Comparison of ENCODE assay signal across 8 cellular contexts in the genomic region with DNA sequence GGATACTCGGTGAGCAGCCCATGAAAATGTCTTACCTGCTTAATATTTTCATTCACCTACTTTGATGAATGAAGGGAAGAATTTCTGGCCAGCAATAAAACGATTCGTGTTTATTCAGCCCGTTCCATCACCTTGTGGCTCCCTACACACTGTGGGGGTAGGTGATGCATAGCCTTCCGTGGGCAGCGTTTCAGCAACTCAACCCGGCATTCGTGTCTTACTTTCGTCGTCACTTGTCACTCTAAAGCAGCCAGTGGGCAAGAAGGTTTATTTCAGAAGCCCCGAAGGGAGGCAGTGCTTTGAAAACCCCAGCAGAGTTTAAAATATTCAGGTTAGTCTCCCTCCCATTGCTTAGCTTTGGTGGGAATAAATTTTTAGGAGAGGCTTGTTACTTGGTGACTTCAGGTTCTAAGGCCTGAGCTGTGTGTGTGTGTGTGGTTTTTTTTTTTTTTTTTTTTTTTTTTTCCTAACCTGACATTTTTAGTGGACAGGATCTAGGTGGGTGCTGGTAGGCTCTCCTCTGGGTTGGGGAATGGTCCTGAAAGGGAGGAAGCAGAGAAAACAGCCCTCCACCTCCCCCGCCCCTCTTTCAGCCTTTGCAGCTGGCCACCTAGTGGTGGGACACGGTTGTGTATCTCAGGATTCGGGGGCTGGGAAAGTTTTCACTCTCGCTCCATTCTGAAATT. TPM values are rescaled to one million over a fixed set of nuclear protein-coding genes. Genes with fewer than 3 reads are reported as not detected.
DNase-seq lines count a peak whose midpoint lies in the region; ATAC-seq and TF ChIP-seq lines count a peak whose summit lies in the region.

No MANE protein-coding gene starts in this region.

- H3K9me3 Mint-ChIP-seq in CD4-positive, alpha-beta memory T cell = no peaks in the 10 kb centered on the region

- POLR2A ChIA-PET in CD4-positive, alpha-beta memory T cell (lab: Charles Lee; ENCODE audit: partially characterized antibody) = interaction anchor here (0.7 to 7.0 kb wide), 11 partner anchors 9 to 664 kb away, joined by 3 to 101 read pairs (median 3); a partner anchor contains a TSS

- no peaks in the 10 kb centered on the region for H3K36me3 ChIP-seq in CD4-positive, alpha-beta memory T cell (ENCODE audit: insufficient read depth, low read length)
- H3K36me3 ChIP-seq in HUES6 (ENCODE audit: control insufficient read depth, insufficient read depth, low read length) (no peaks in the 10 kb centered on the region), brain microvascular endothelial cell (replicated peaks) (no peaks in the 10 kb centered on the region), skeletal muscle satellite cell (ENCODE audit: insufficient read depth, low read length) (no peaks in the 10 kb centered on the region)

- H3K4me3 ChIP-seq in CD4-positive, alpha-beta memory T cell (ENCODE audit: low read length in 2 of 2) = peak overlapping the region; percentile 37 to 84
- H3K4me3 ChIP-seq in HUES6 (ENCODE audit: low read depth, low read length) (peak overlapping the region; percentile 71), brain microvascular endothelial cell (ENCODE audit: low read depth, low read length) (peak overlapping the region; percentile 86), iPS-18c (ENCODE audit: insufficient read depth, low read depth, low read length) (0 out of 2 replicates have a peak overlapping the region, but pooled peaks have one; percentile 15), skeletal muscle satellite cell (ENCODE audit: low read length) (peak overlapping the region; percentile 77)

- CTCF ChIA-PET in CD4-positive, alpha-beta memory T cell (lab: Charles Lee; ENCODE audit: partially characterized antibody) = interaction anchor here (0.7 to 6.8 kb wide), 31 partner anchors 9 to 454 kb away, joined by 3 to 139 read pairs (median 4); a partner anchor contains a TSS

- H3K27ac Mint-ChIP-seq in CD4-positive, alpha-beta memory T cell = peak overlapping the region; percentile 89 to 95 (median 91)

- peaks cover 0 to 17% of the 10 kb centered on the region in 2 donors for H3K36me3 Mint-ChIP-seq in CD4-positive, alpha-beta memory T cell

- ATAC-seq in HG02571 (IDR thresholded peaks at IDR 0.05; ENCODE audit: unreplicated experiment) (no peak), HG03175 (IDR thresholded peaks at IDR 0.05; ENCODE audit: unreplicated experiment) (no peak)

- peaks cover 36 to 68% (median 55%) of the 10 kb centered on the region in 4 donors for H3K4me1 Mint-ChIP-seq in CD4-positive, alpha-beta memory T cell

- no peaks in the 10 kb centered on the region for H3K9me3 ChIP-seq in CD4-positive, alpha-beta memory T cell (ENCODE audit: control insufficient read depth in 1 of 2, low read length in 2 of 2)
- H3K9me3 ChIP-seq in HUES6 (ENCODE audit: control insufficient read depth, insufficient read depth, low read depth, low read length) = no peaks in the 10 kb centered on the region
- no peaks in the 10 kb centered on the region for H3K9me3 ChIP-seq in iPS-18c (ENCODE audit: control insufficient read depth, insufficient read depth, low read length)
- H3K9me3 ChIP-seq in skeletal muscle satellite cell (replicated peaks; ENCODE audit: low read length) = no peaks in the 10 kb centered on the region

- DNase-seq in CD4-positive, alpha-beta memory T cell = peak; percentile 52 to 83 (median 64)
- peak; percentile 41 for DNase-seq in T1000 (lab: John Stamatoyannopoulos, UW)
- DNase-seq in brain microvascular endothelial cell = peak; percentile 56

- H3K27me3 Mint-ChIP-seq in CD4-positive, alpha-beta memory T cell = no peaks in the 10 kb centered on the region

- no peaks in the 10 kb centered on the region for H3K27me3 ChIP-seq in CD4-positive, alpha-beta memory T cell (ENCODE audit: insufficient read depth, low read length)
- peaks cover 18% of the 10 kb centered on the region for H3K27me3 ChIP-seq in HUES6 (ENCODE audit: control insufficient read depth, insufficient read depth, low read length)
- H3K27me3 ChIP-seq in brain microvascular endothelial cell (replicated peaks) = no peaks in the 10 kb centered on the region
- no peaks in the 10 kb centered on the region for H3K27me3 ChIP-seq in skeletal muscle satellite cell (ENCODE audit: control insufficient read depth, insufficient read depth, low read length)

- in situ Hi-C loops in brain microvascular endothelial cell (cut with HindIII; ENCODE audit: low pct_ligation_motif_present, low sequenced_read_pairs) = loop anchor here (25.0 kb wide), 1 partner anchor 203 kb away; no protein-coding TSS in a partner anchor

- H3K4me3 Mint-ChIP-seq in CD4-positive, alpha-beta memory T cell = peak overlapping the region; percentile 90 to 99 (median 94)

- peaks cover 71% of the 10 kb centered on the region for H3K4me1 ChIP-seq in CD4-positive, alpha-beta memory T cell (ENCODE audit: insufficient read depth, low read length)
- peaks cover 46% of the 10 kb centered on the region for H3K4me1 ChIP-seq in HUES6 (ENCODE audit: control insufficient read depth, insufficient read depth, low read length)
- peaks cover 29% of the 10 kb centered on the region for H3K4me1 ChIP-seq in skeletal muscle satellite cell (ENCODE audit: control insufficient read depth, insufficient read depth, low read length)

- TF ChIP-seq CTCF in brain microvascular endothelial cell (IDR thresholded peaks at IDR 0.05; ENCODE audit: low read depth, low read length, missing control alignments) = peak; percentile 93

- peak overlapping the region; percentile 84 for H3K27ac ChIP-seq in CD4-positive, alpha-beta memory T cell (ENCODE audit: low read depth, low read length)
- no peak overlapping the region for H3K27ac ChIP-seq in HUES6 (ENCODE audit: low read depth, low read length)
- H3K27ac ChIP-seq in brain microvascular endothelial cell = peak overlapping the region; percentile 88

- H3K9ac ChIP-seq in HUES6 (ENCODE audit: low read length) (no peak overlapping the region), skeletal muscle satellite cell (ENCODE audit: low read depth, low read length) (peak overlapping the region; percentile 24)

- H3K4me2 ChIP-seq in skeletal muscle satellite cell (ENCODE audit: low read length) = peak overlapping the region; percentile 93

- intact Hi-C loops in CD4-positive, alpha-beta memory T cell (cut with micrococcal nuclease) = loop anchor here (1.0 to 10.0 kb wide), 4 partner anchors 10 to 666 kb away; a partner anchor contains a TSS

RNA-seq across cellular contexts. Expression of a gene that starts 1.8 kb away (rescaled TPM):
- total RNA-seq in CD4-positive, alpha-beta memory T cell = 10 to 100 TPM; 26.7 to 27.9 TPM
- polyA plus RNA-seq in CD4-positive, alpha-beta memory T cell = 10 to 100 TPM in 1 of 2 donors, 1 to 10 TPM in 1; 7.6 to 10.6 TPM
- 5.1 and 6.8 TPM in 2 replicates for total RNA-seq in skeletal muscle satellite cell (2012; rRNA removed)

RNA-seq across cellular contexts. Expression of a gene that starts 30.6 kb away (rescaled TPM):
- total RNA-seq in CD4-positive, alpha-beta memory T cell = 10 to 100 TPM; 34.3 to 38.2 TPM
- polyA plus RNA-seq in CD4-positive, alpha-beta memory T cell = 100 to 1,000 TPM; 125 to 127 TPM
- total RNA-seq in skeletal muscle satellite cell (2012; rRNA removed) = 164 and 171 TPM in 2 replicates

RNA-seq across cellular contexts. Expression of a gene that starts 43.7 kb away (rescaled TPM):
- total RNA-seq in CD4-positive, alpha-beta memory T cell = 10 to 100 TPM; 17.2 to 18.5 TPM
- polyA plus RNA-seq in CD4-positive, alpha-beta memory T cell = 10 to 100 TPM; 13.9 to 14.0 TPM
- 17.5 and 26.0 TPM in 2 replicates for total RNA-seq in skeletal muscle satellite cell (2012; rRNA removed)

Comparison
In these comparisons a context has a peak if more than half of its experiments do, and no peak if none do; other contexts are left out.
1. H3K4me3 ChIP-seq: peak in every context shown above with its lines; median percentile 86 in brain microvascular endothelial cell; 77 in skeletal muscle satellite cell; 71 in HUES6; 60 in CD4-positive, alpha-beta memory T cell; 15 in iPS-18c.